12 cellular contexts compared by ENCODE assay signal in genomic region chr3:21798689-21799088, GRCh38. TPM values are rescaled to one million over a fixed set of nuclear protein-coding genes. Genes with fewer than 3 reads are reported as not detected.
"Had no signal": no experiment of that assay in that cellular context is flagged by ENCODE, and none has a peak within 500 bp of the region (broad histone marks: within the 10 kb centered on the region; RNA-seq: fewer than 3 reads in every experiment).

No MANE protein-coding gene starts in this region.

- H3K27ac ChIP-seq: GM23248 had no signal

- H3K4me3 ChIP-seq: GM23248, GM23338, HAP-1 had no signal

- H2AFZ ChIP-seq: GM23248, GM23338 had no signal

- H3K9me3 ChIP-seq: HAP-1 had no signal

- FAIRE-seq: H1, H54 had no signal

- ATAC-seq: GM23338, HCT116 had no signal

- H3K36me3 ChIP-seq: HAP-1 had no signal

- H3K4me2 ChIP-seq: GM23338 had no signal

- H3K9ac ChIP-seq: GM23248 had no signal

- DNase-seq: GM23248, GOT3, H7, H9, HCEC 1CT, HFFc6 had no signal

- H3K4me1 ChIP-seq: HAP-1 had no signal

RNA-seq across cellular contexts. Expression of gene ZNF385D, which starts 47.7 kb away (rescaled TPM):
- total RNA-seq: H4 had no signal
